ENCODE assay signal across 15 cellular contexts in genomic region chr3:23550402-23550801, GRCh38.
DNase-seq lines count a peak whose midpoint lies in the region; ATAC-seq and TF ChIP-seq lines count a peak whose summit lies in the region.
"Had no signal": no experiment of that assay in that cellular context is flagged by ENCODE, and none has a peak within 500 bp of the region (broad histone marks: within the 10 kb centered on the region; RNA-seq: fewer than 3 reads in every experiment).

No MANE protein-coding gene starts in this region.

- H3K9me3 ChIP-seq in PC-3 (ENCODE audit: low read length) (no peaks in the 10 kb centered on the region), suprapubic skin (no peaks in the 10 kb centered on the region)

- no peak overlapping the region for H3K4me2 ChIP-seq in PC-3 (ENCODE audit: low read length)
- H3K4me2 ChIP-seq: hepatocyte had no signal

- H3K4me3 ChIP-seq in PC-3 (ENCODE audit: low read length) (no peak overlapping the region), suprapubic skin (no peak overlapping the region)
- H3K4me3 ChIP-seq: hepatocyte had no signal

- in situ Hi-C loops in GM13976 (cut with MboI; ENCODE audit: low sequenced_read_pairs, unreplicated experiment) = no loop called here

- H3K9me2 ChIP-seq in PC-3 (replicated peaks; ENCODE audit: low read length) = no peaks in the 10 kb centered on the region

- POLR2A ChIA-PET in PC-3 (lab: Charles Lee; ENCODE audit: unreplicated experiment) = no interaction called here

- H3K4me1 ChIP-seq in PC-3 (ENCODE audit: insufficient read depth, low read length) (peaks cover 15% of the 10 kb centered on the region), suprapubic skin (no peaks in the 10 kb centered on the region)

- TF ChIP-seq CTCF in GM13976 (IDR thresholded peaks at IDR 0.05; ENCODE audit: borderline replicate concordance, control extremely low read depth, extremely low read depth, insufficient read depth, missing control alignments) (no peak), PC-3 (conservative IDR thresholded peaks at IDR 0.05; ENCODE audit: low read depth, low read length) (no peak), suprapubic skin (IDR thresholded peaks at IDR 0.05) (no peak)

- WGBS in suprapubic skin = 94% methylated on average over 1 of the region's 1 CpG

- no peak for TF ChIP-seq EP300 in suprapubic skin (IDR thresholded peaks at IDR 0.05)

- H3K27ac ChIP-seq in PC-3 (ENCODE audit: low read length) (no peak overlapping the region), suprapubic skin (no peak overlapping the region)
- H3K27ac ChIP-seq: brain microvascular endothelial cell, hepatocyte, WERI-Rb-1 had no signal

- H3K9ac ChIP-seq in PC-3 (ENCODE audit: low read length) = no peak overlapping the region

- ATAC-seq in GM19397 (IDR thresholded peaks at IDR 0.05; ENCODE audit: unreplicated experiment) (peak; percentile 66), HG02678 (IDR thresholded peaks at IDR 0.05; ENCODE audit: unreplicated experiment) (peak; percentile 87), HG03378 (IDR thresholded peaks at IDR 0.05; ENCODE audit: unreplicated experiment) (peak; percentile 90), PC-3 (no peak)

- no peaks in the 10 kb centered on the region for H3F3A ChIP-seq in PC-3 (ENCODE audit: low read length, unreplicated experiment)

- CTCF ChIA-PET in PC-3 (lab: Charles Lee) = no interaction called here

- no peak for TF ChIP-seq POLR2A in suprapubic skin (IDR thresholded peaks at IDR 0.05)

- H3K36me3 ChIP-seq in PC-3 (ENCODE audit: low read depth, low read length) = no peaks in the 10 kb centered on the region
- H3K36me3 ChIP-seq in suprapubic skin = no peaks in the 10 kb centered on the region
- H3K36me3 ChIP-seq: brain microvascular endothelial cell, WERI-Rb-1 had no signal

- intact Hi-C loops in PC-3 (cut with micrococcal nuclease) = no loop called here

- H3K27me3 ChIP-seq in PC-3 (ENCODE audit: low read length) (no peaks in the 10 kb centered on the region), suprapubic skin (no peaks in the 10 kb centered on the region)
- H3K27me3 ChIP-seq: brain microvascular endothelial cell, hepatocyte had no signal

- DNase-seq in GM13976 (ENCODE audit: low spot score) (peak; percentile 19), PC-3 (no peak), suprapubic skin (ENCODE audit: low spot score in 2 of 2) (no peak), CD1c-positive myeloid dendritic cell (ENCODE audit: extremely low spot score) (no peak), NCI-H187 (lab: John Stamatoyannopoulos, UW) (no peak)
- DNase-seq: brain microvascular endothelial cell; H7; posterior cingulate gyrus; Right ventricle myocardium superior; stimulated activated CD4-positive, alpha-beta T cell treated with anti-CD3 and anti-CD28 coated beads, Interleukin-2, amount 100 ng/mL, for 24 hours; WERI-Rb-1 had no signal

- H3K79me2 ChIP-seq in PC-3 (ENCODE audit: low read length) = no peaks in the 10 kb centered on the region
- H3K79me2 ChIP-seq: hepatocyte had no signal

- no peak overlapping the region for H2AFZ ChIP-seq in PC-3 (ENCODE audit: low read length)
- H2AFZ ChIP-seq: hepatocyte had no signal

- no peaks in the 10 kb centered on the region for H4K20me1 ChIP-seq in PC-3 (ENCODE audit: low read length)

- no TSS peak for BruUV-seq in PC-3 (replicated peaks; lab: Mats Ljungman, UMichigan)
